In the genomic region with DNA sequence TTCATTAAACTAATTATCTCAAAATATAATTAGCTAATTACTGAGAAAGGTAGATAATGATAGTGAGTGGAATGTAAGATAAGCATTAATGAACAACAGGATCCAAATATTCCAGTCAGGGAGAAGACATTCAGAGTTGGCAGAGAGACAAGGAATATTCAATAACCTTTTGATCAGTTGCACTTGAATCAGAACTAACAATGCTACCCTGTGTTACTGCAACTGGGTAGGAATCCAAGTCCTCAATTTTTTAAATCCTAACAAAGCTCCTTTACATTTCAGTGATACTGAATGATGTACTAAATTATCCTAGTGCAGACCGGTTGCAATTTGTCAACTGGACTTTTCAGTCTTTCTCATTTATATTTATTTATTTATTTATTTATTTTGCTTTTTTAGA, we compare ENCODE assay signal across 30 cellular contexts.
"Had no signal": no experiment of that assay in that cellular context is flagged by ENCODE, and none has a peak within 500 bp of the region (broad histone marks: within the 10 kb centered on the region; RNA-seq: fewer than 3 reads in every experiment).

No MANE protein-coding gene starts in this region.

- H3K27me3 ChIP-seq: left lung, pancreas, right atrium auricular region, right lobe of liver, testis, thyroid gland, transverse colon, upper lobe of left lung, vagina had no signal

- H3K4me2 ChIP-seq: smooth muscle cell had no signal

- H3K4me3 Mint-ChIP-seq: immature natural killer cell; naive thymus-derived CD8-positive, alpha-beta T cell; nephron; neural crest cell; stimulated activated memory B cell treated with anti-CD40 and anti-IgM and Interleukin-4, amounts not matched to agents 10 μg/mL and 1 μg/mL and 100 μg/mL, for 72 hours; stimulated activated naive CD8-positive, alpha-beta T cell treated with anti-CD3 and anti-CD28 coated beads, Interleukin-15, amount 100 ng/mL, for 72 hours had no signal

- H3K27ac Mint-ChIP-seq: immature natural killer cell; naive thymus-derived CD8-positive, alpha-beta T cell; nephron; stimulated activated memory B cell treated with anti-CD40 and anti-IgM and Interleukin-4, amounts not matched to agents 10 μg/mL and 1 μg/mL and 100 μg/mL, for 72 hours; stimulated activated naive CD8-positive, alpha-beta T cell treated with anti-CD3 and anti-CD28 coated beads, Interleukin-15, amount 100 ng/mL, for 72 hours had no signal

- H3K4me3 ChIP-seq: left lung, lower lobe of right lung, pancreas, psoas muscle, right atrium auricular region, right lobe of liver, smooth muscle cell, testis, thyroid gland, transverse colon, upper lobe of left lung, vagina had no signal

- H3K4me1 Mint-ChIP-seq: immature natural killer cell; naive thymus-derived CD8-positive, alpha-beta T cell; nephron; stimulated activated memory B cell treated with anti-CD40 and anti-IgM and Interleukin-4, amounts not matched to agents 10 μg/mL and 1 μg/mL and 100 μg/mL, for 72 hours; stimulated activated naive CD8-positive, alpha-beta T cell treated with anti-CD3 and anti-CD28 coated beads, Interleukin-15, amount 100 ng/mL, for 72 hours had no signal

- H3K27ac ChIP-seq: left lung, lower lobe of right lung, pancreas, psoas muscle, right atrium auricular region, right lobe of liver, testis, thyroid gland, transverse colon, upper lobe of left lung, vagina had no signal

- H3K9me3 ChIP-seq: left lung, lower lobe of right lung, pancreas, psoas muscle, right atrium auricular region, right lobe of liver, testis, thyroid gland, transverse colon, upper lobe of left lung, vagina had no signal

- H3K27me3 Mint-ChIP-seq: stimulated activated memory B cell treated with anti-CD40 and anti-IgM and Interleukin-4, amounts not matched to agents 10 μg/mL and 1 μg/mL and 100 μg/mL, for 72 hours had no signal

- H3K36me3 ChIP-seq: left lung, lower lobe of right lung, pancreas, right atrium auricular region, right lobe of liver, thyroid gland, transverse colon, upper lobe of left lung, vagina had no signal

- H3K36me3 Mint-ChIP-seq: immature natural killer cell; naive thymus-derived CD8-positive, alpha-beta T cell; stimulated activated memory B cell treated with anti-CD40 and anti-IgM and Interleukin-4, amounts not matched to agents 10 μg/mL and 1 μg/mL and 100 μg/mL, for 72 hours had no signal

- ATAC-seq: left colon; left lung; lower lobe of right lung; naive thymus-derived CD8-positive, alpha-beta T cell; psoas muscle; right lobe of liver; stimulated activated memory B cell treated with anti-CD40 and anti-IgM and Interleukin-4, amounts not matched to agents 10 μg/mL and 1 μg/mL and 100 μg/mL, for 72 hours; stimulated activated naive CD8-positive, alpha-beta T cell treated with anti-CD3 and anti-CD28 coated beads, Interleukin-15, amount 100 ng/mL, for 72 hours had no signal

- H3K4me1 ChIP-seq: left lung, lower lobe of right lung, pancreas, psoas muscle, right atrium auricular region, right lobe of liver, testis, thyroid gland, transverse colon, upper lobe of left lung, vagina had no signal

- H3K9me3 Mint-ChIP-seq: naive thymus-derived CD8-positive, alpha-beta T cell; stimulated activated memory B cell treated with anti-CD40 and anti-IgM and Interleukin-4, amounts not matched to agents 10 μg/mL and 1 μg/mL and 100 μg/mL, for 72 hours; stimulated activated naive CD8-positive, alpha-beta T cell treated with anti-CD3 and anti-CD28 coated beads, Interleukin-15, amount 100 ng/mL, for 72 hours had no signal

- DNase-seq: hypothalamus; immature natural killer cell; kidney; left colon; left lung; lower lobe of right lung; mammary epithelial cell; mesendoderm; naive thymus-derived CD8-positive, alpha-beta T cell; nucleus accumbens; pancreas; psoas muscle; right lobe of liver; stimulated activated CD4-positive, alpha-beta T cell treated with anti-CD3 and anti-CD28 coated beads, Interleukin-1b, Interleukin-23, amount 100 ng/mL, for 48 hours; stimulated activated CD4-positive, alpha-beta T cell treated with anti-CD3 and anti-CD28 coated beads, Interleukin-2, amount 100 ng/mL, for 48 hours; stimulated activated CD4-positive, alpha-beta T cell treated with anti-CD3 and anti-CD28 coated beads, Interleukin-4, amount 100 ng/mL, for 4 hours; stimulated activated CD8-positive, alpha-beta memory T cell treated with anti-CD3 and anti-CD28 coated beads, Interleukin-4, amount 100 ng/mL, for 48 hours; stimulated activated naive CD4-positive, alpha-beta T cell treated with Interleukin-2 at 50 U/mL for 16 hours; stimulated activated naive CD8-positive, alpha-beta T cell treated with anti-CD3 and anti-CD28 coated beads, Interleukin-15, amount 100 ng/mL, for 72 hours; substantia nigra; testis; thyroid gland; transverse colon; upper lobe of left lung had no signal
